In the genomic region with DNA sequence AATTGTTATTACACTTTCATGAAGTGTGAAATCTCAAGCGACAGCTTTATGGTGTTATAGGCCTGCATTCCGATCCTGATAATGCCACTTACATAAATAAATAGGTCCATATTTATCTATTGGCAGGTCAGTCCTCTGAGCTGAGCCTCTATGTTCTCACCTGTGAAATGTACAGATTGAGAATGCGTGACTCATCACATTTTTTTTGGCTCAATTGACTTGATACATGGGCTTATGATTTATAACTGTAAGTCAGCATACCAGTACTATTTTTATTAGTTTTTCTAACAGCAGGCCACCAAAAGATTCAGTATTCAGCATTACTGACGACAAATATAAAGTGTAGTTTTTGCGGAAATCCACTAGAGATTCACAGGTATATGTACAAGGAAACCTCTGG, we compare ENCODE assay signal across 21 cellular contexts.
DNase-seq lines count a peak whose midpoint lies in the region; ATAC-seq, FAIRE-seq and TF ChIP-seq lines count a peak whose summit lies in the region.
"Had no signal": no experiment of that assay in that cellular context is flagged by ENCODE, and none has a peak within 500 bp of the region (broad histone marks: within the 10 kb centered on the region; RNA-seq: fewer than 3 reads in every experiment).

No MANE protein-coding gene starts in this region.

- TF ChIP-seq EP300 in A549 (IDR thresholded peaks at IDR 0.05): no peak

- POLR2A ChIA-PET in A549 (lab: Yijun Ruan, JAX) (no interaction called here), HEK293T (lab: Yijun Ruan, JAX) (no interaction called here)

- CTCF ChIA-PET in A549 (lab: Yijun Ruan, JAX): no interaction called here
- CTCF ChIA-PET in HEK293T (lab: Yijun Ruan, JAX): no interaction called here

- H3K4me2 ChIP-seq in A549: no peak overlapping the region
- H3K4me2 ChIP-seq: BLaER1 treated with 17β-estradiol and CSF1 and Interleukin-3, amounts not matched to agents 10 nM and 100 nM had no signal

- 46% methylated on average over 5 of the region's 5 CpGs for WGBS in A549 (ENCODE audit: missing lambda C conversion rate)

- H3K36me3 ChIP-seq in bronchial epithelial cell (ENCODE audit: control insufficient read depth, insufficient read depth, low read length): no peaks in the 10 kb centered on the region
- H3K36me3 ChIP-seq: BLaER1 treated with 17β-estradiol and CSF1 and Interleukin-3, amounts not matched to agents 10 nM and 100 nM had no signal

- TF ChIP-seq POLR2A in A549 (IDR thresholded peaks at IDR 0.05; ENCODE audit: low read length): no peak

- no peak overlapping the region for H3K27ac ChIP-seq in A549
- H3K27ac ChIP-seq: BLaER1 treated with 17β-estradiol and CSF1 and Interleukin-3, amounts not matched to agents 10 nM and 100 nM; C4-2B had no signal

- no peak for ATAC-seq in A549
- ATAC-seq: CD8-positive, alpha-beta T cell had no signal

- H3K4me3 ChIP-seq in A549 (no peak overlapping the region), bronchial epithelial cell (ENCODE audit: low read depth, low read length) (no peak overlapping the region)
- H3K4me3 ChIP-seq: BLaER1 treated with 17β-estradiol and CSF1 and Interleukin-3, amounts not matched to agents 10 nM and 100 nM had no signal

- H3K27me3 ChIP-seq in bronchial epithelial cell (ENCODE audit: control insufficient read depth, insufficient read depth, low read length): no peaks in the 10 kb centered on the region
- H3K27me3 ChIP-seq: BLaER1 treated with 17β-estradiol and CSF1 and Interleukin-3, amounts not matched to agents 10 nM and 100 nM had no signal

- H3K4me1 ChIP-seq in A549: no peaks in the 10 kb centered on the region
- H3K4me1 ChIP-seq: BLaER1 treated with 17β-estradiol and CSF1 and Interleukin-3, amounts not matched to agents 10 nM and 100 nM; Caco-2 had no signal

- no peak for TF ChIP-seq RAD21 in A549 (conservative IDR thresholded peaks at IDR 0.05 in 1 of 2, IDR thresholded peaks at IDR 0.05 in 1 of 2)

- no peak for TF ChIP-seq CTCF in A549 (IDR thresholded peaks at IDR 0.05)
- no peak for TF ChIP-seq CTCF in bronchial epithelial cell (IDR thresholded peaks at IDR 0.05; ENCODE audit: insufficient read depth, low read length, severe bottlenecking)

- no peak for DNase-seq in A549 (ENCODE audit: low read depth in 1 of 2, low spot score in 1 of 2)
- no peak for DNase-seq in HEK293T (ENCODE audit: extremely low spot score)
- DNase-seq in bronchial epithelial cell (ENCODE audit: low read depth): peak; percentile 4
- DNase-seq in NCI-H748 (lab: John Stamatoyannopoulos, UW; ENCODE audit: unreplicated experiment): no peak
- no peak for DNase-seq in NCI-H82 treated with DMSO at 0.1 percent for 48 hours (lab: John Stamatoyannopoulos, UW; ENCODE audit: unreplicated experiment)
- no peak for DNase-seq in SW 1271 (lab: John Stamatoyannopoulos, UW)
- DNase-seq: 8988T; AML-193; Caco-2; Calu3; CD4-positive, alpha-beta T cell; CD8-positive, alpha-beta T cell; DMS79 treated with DMSO at 0.1 percent for 48 hours; GF-D8 had no signal

- no peaks in the 10 kb centered on the region for H3K9me3 ChIP-seq in A549
- H3K9me3 ChIP-seq: BLaER1 treated with 17β-estradiol and CSF1 and Interleukin-3, amounts not matched to agents 10 nM and 100 nM; Caco-2 had no signal

- FAIRE-seq in A549 (lab: Jason Lieb, UNC) (no peak), bronchial epithelial cell (lab: Jason Lieb, UNC) (no peak)
- FAIRE-seq: A204.1, D721Med, G401.6, GM12891, GM19239 had no signal

TF ChIP-seq in A549, 52 proteins besides CTCF, POLR2A, EP300 and RAD21:
- peak; percentile 19 for TF ChIP-seq MAFK (IDR thresholded peaks at IDR 0.05; ENCODE audit: partially characterized antibody)
- peak; percentile 26; the same call in 1 of the 2 replicates for TF ChIP-seq NFE2L2 (conservative IDR thresholded peaks at IDR 0.05; ENCODE audit: low read length)
- no peak for TF ChIP-seq HOXB5 (CRISPR knock-in tag; IDR thresholded peaks at IDR 0.05)
TF ChIP-seq in A549: peak in this region for 2.

TF ChIP-seq in HEK293T, 16 proteins besides CTCF, POLR2A, EP300 and RAD21:
- TF ChIP-seq TARDBP (IDR thresholded peaks at IDR 0.05): no peak
- TF ChIP-seq, protein P1, sequence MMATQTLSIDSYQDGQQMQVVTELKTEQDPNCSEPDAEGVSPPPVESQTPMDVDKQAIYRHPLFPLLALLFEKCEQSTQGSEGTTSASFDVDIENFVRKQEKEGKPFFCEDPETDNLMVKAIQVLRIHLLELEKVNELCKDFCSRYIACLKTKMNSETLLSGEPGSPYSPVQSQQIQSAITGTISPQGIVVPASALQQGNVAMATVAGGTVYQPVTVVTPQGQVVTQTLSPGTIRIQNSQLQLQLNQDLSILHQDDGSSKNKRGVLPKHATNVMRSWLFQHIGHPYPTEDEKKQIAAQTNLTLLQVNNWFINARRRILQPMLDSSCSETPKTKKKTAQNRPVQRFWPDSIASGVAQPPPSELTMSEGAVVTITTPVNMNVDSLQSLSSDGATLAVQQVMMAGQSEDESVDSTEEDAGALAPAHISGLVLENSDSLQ (IDR thresholded peaks at IDR 0.05): peak; percentile 69
